In genomic region chr20:23174821-23175220, GRCh38 we compare ENCODE assay signal across 4 cellular contexts.
TF ChIP-seq lines count a peak whose summit lies in the region.

No MANE protein-coding gene starts in this region.

TF ChIP-seq in A549, 52 proteins besides CTCF, POLR2A, EP300 and RAD21:
- TF ChIP-seq FOSL2 (IDR thresholded peaks at IDR 0.05), result no peak
- TF ChIP-seq FOSL2 (CRISPR knock-in tag; IDR thresholded peaks at IDR 0.05), result no peak
- no peak for TF ChIP-seq EHF (CRISPR knock-in tag; IDR thresholded peaks at IDR 0.05)
- TF ChIP-seq MYC (IDR thresholded peaks at IDR 0.05; ENCODE audit: borderline replicate concordance, low read length), result no peak
- no peak for TF ChIP-seq HMGXB4 (CRISPR knock-in tag; IDR thresholded peaks at IDR 0.05; ENCODE audit: borderline replicate concordance)
- TF ChIP-seq RCOR1 (IDR thresholded peaks at IDR 0.05; ENCODE audit: low read depth, low read length), result no peak
- no peak for TF ChIP-seq ELK1 (IDR thresholded peaks at IDR 0.05; ENCODE audit: low read depth, low read length)
- TF ChIP-seq EHMT2 (IDR thresholded peaks at IDR 0.05; ENCODE audit: low read depth), result no peak

TF ChIP-seq in HCT116, 20 proteins besides CTCF, POLR2A, EP300 and RAD21:
- TF ChIP-seq EZH2 (IDR thresholded peaks at IDR 0.05) (0 out of 2 replicates have a peak, but pooled peaks have one; percentile 67), ATF3 (IDR thresholded peaks at IDR 0.05) (no peak), SIN3A (IDR thresholded peaks at IDR 0.05; ENCODE audit: low read depth) (no peak), YY1 (IDR thresholded peaks at IDR 0.05; ENCODE audit: extremely low read depth, insufficient replicate concordance, low read depth, low read length) (no peak), ZBTB33 (IDR thresholded peaks at IDR 0.05; ENCODE audit: extremely low read depth, insufficient replicate concordance, low read length) (no peak), FOSL1 (IDR thresholded peaks at IDR 0.05; ENCODE audit: low read depth) (no peak), ELF1 (IDR thresholded peaks at IDR 0.05; ENCODE audit: borderline replicate concordance, low read depth) (no peak), EZH2phosphoT487 (IDR thresholded peaks at IDR 0.05; ENCODE audit: borderline replicate concordance) (no peak)
TF ChIP-seq in HCT116: peak in this region for 1.

TF ChIP-seq in K562, 482 proteins besides CTCF, POLR2A, EP300 and RAD21:
- no peak for TF ChIP-seq THAP12 (CRISPR knock-in tag; IDR thresholded peaks at IDR 0.05)
- TF ChIP-seq PURB (CRISPR knock-in tag; IDR thresholded peaks at IDR 0.05; ENCODE audit: low read depth), result no peak
- peak; percentile 85 for TF ChIP-seq CEBPB (tag; IDR thresholded peaks at IDR 0.05)

TF ChIP-seq in SK-N-SH treated with all-trans-retinoic acid at 6 μM for 48 hours, 23 proteins besides CTCF, POLR2A, EP300 and RAD21:
- no peak for TF ChIP-seq RARB (CRISPR knock-in tag; IDR thresholded peaks at IDR 0.05)
- TF ChIP-seq GLIS3 (CRISPR knock-in tag; IDR thresholded peaks at IDR 0.05), result no peak
